13 cellular contexts compared by ENCODE assay signal in genomic region chr10:73797324-73798025, GRCh38. TPM values are rescaled to one million over a fixed set of nuclear protein-coding genes. Genes with fewer than 3 reads are reported as not detected.
DNase-seq lines count a peak whose midpoint lies in the region; ATAC-seq and TF ChIP-seq lines count a peak whose summit lies in the region.
"Had no signal": no experiment of that assay in that cellular context is flagged by ENCODE, and none has a peak within 500 bp of the region (broad histone marks: within the 10 kb centered on the region; RNA-seq: fewer than 3 reads in every experiment).

No MANE protein-coding gene starts in this region.

- no peak overlapping the region for H2BK12ac ChIP-seq in neuronal stem cell (ENCODE audit: low read length)

- H3K4me3 Mint-ChIP-seq in activated naive CD8-positive, alpha-beta T cell treated with anti-CD3 and anti-CD28 coated beads for 36 hours: no peak overlapping the region
- H3K4me3 Mint-ChIP-seq in activated naive CD8-positive, alpha-beta T cell treated with anti-CD3 and anti-CD28 coated beads, Interleukin-2, amount 50 U/mL, for 24 hours: no peak overlapping the region
- H3K4me3 Mint-ChIP-seq in effector memory CD8-positive, alpha-beta T cell: no peak overlapping the region

- H3K18ac ChIP-seq in neuronal stem cell (ENCODE audit: low read length): no peak overlapping the region

- H3K23ac ChIP-seq in neuronal stem cell (ENCODE audit: low read depth, low read length, poor library complexity): peak overlapping the region; percentile 61

- H2BK5ac ChIP-seq in neuronal stem cell (ENCODE audit: low read length): peak overlapping the region; percentile 70

- H3K27me3 Mint-ChIP-seq in activated naive CD8-positive, alpha-beta T cell treated with anti-CD3 and anti-CD28 coated beads for 36 hours: no peaks in the 10 kb centered on the region
- no peaks in the 10 kb centered on the region for H3K27me3 Mint-ChIP-seq in activated naive CD8-positive, alpha-beta T cell treated with anti-CD3 and anti-CD28 coated beads, Interleukin-2, amount 50 U/mL, for 24 hours
- no peaks in the 10 kb centered on the region for H3K27me3 Mint-ChIP-seq in effector memory CD8-positive, alpha-beta T cell

- H3K4me1 Mint-ChIP-seq in activated naive CD8-positive, alpha-beta T cell treated with anti-CD3 and anti-CD28 coated beads for 36 hours: no peaks in the 10 kb centered on the region
- no peaks in the 10 kb centered on the region for H3K4me1 Mint-ChIP-seq in activated naive CD8-positive, alpha-beta T cell treated with anti-CD3 and anti-CD28 coated beads, Interleukin-2, amount 50 U/mL, for 24 hours
- H3K4me1 Mint-ChIP-seq in effector memory CD8-positive, alpha-beta T cell (ENCODE audit: low read depth in 2 of 2): peaks cover 0 to 5% of the 10 kb centered on the region in 2 donors

- no peak overlapping the region for H2BK15ac ChIP-seq in neuronal stem cell (ENCODE audit: low read length)

- H3K4ac ChIP-seq in neuronal stem cell (ENCODE audit: low read length): no peak overlapping the region

- H3K4me3 ChIP-seq in neuronal stem cell (ENCODE audit: low read length in 2 of 2) (no peak overlapping the region), left lung (no peak overlapping the region)
- H3K4me3 ChIP-seq: HAP-1 had no signal

- H3K36me3 Mint-ChIP-seq in activated naive CD8-positive, alpha-beta T cell treated with anti-CD3 and anti-CD28 coated beads for 36 hours: peaks cover 4% of the 10 kb centered on the region
- peaks cover 31% of the 10 kb centered on the region for H3K36me3 Mint-ChIP-seq in activated naive CD8-positive, alpha-beta T cell treated with anti-CD3 and anti-CD28 coated beads, Interleukin-2, amount 50 U/mL, for 24 hours (ENCODE audit: low read depth)
- H3K36me3 Mint-ChIP-seq in effector memory CD8-positive, alpha-beta T cell (ENCODE audit: insufficient read depth): peaks cover 83% of the 10 kb centered on the region

- WGBS in neuronal stem cell (ENCODE audit: extremely low coverage in 2 of 2, insufficient read length in 2 of 2, insufficient replicate concordance in 1 of 2), 2 donors: no CpG with 5 or more reads among the region's 19 CpGs

- no peak overlapping the region for H2BK120ac ChIP-seq in neuronal stem cell (ENCODE audit: low read depth, low read length)

- no peak for DNase-seq in activated naive CD8-positive, alpha-beta T cell treated with anti-CD3 and anti-CD28 coated beads for 36 hours
- no peak for DNase-seq in activated naive CD8-positive, alpha-beta T cell treated with anti-CD3 and anti-CD28 coated beads, Interleukin-2, amount 50 U/mL, for 24 hours
- no peak for DNase-seq in effector memory CD8-positive, alpha-beta T cell
- no peak for DNase-seq in neuronal stem cell (ENCODE audit: low spot score)
- no peak for DNase-seq in NCI-H2227 treated with DMSO at 0.1 percent for 48 hours (lab: John Stamatoyannopoulos, UW)
- no peak for DNase-seq in left lung
- DNase-seq: AML-193, DMS79 treated with DMSO at 0.1 percent for 48 hours, NCI-H1436 treated with DMSO at 0.1 percent for 48 hours, NCI-H2081 treated with DMSO at 0.1 percent for 48 hours, NCI-H526 had no signal

- H3K4me1 ChIP-seq in neuronal stem cell (ENCODE audit: control insufficient read depth in 2 of 2, insufficient read depth in 1 of 2, low read depth in 1 of 2, low read length in 2 of 2) (no peaks in the 10 kb centered on the region), left lung (no peaks in the 10 kb centered on the region)
- H3K4me1 ChIP-seq: HAP-1 had no signal

- H2AFZ ChIP-seq in neuronal stem cell (ENCODE audit: low read length): no peak overlapping the region

- no peak overlapping the region for H4K8ac ChIP-seq in neuronal stem cell (ENCODE audit: low read depth, low read length)

- H3K79me1 ChIP-seq in neuronal stem cell (ENCODE audit: low read depth, low read length): peaks cover 4% of the 10 kb centered on the region

- H3K9ac ChIP-seq in neuronal stem cell (ENCODE audit: low read depth, low read length, poor library complexity): peak overlapping the region; percentile 36

- H4K91ac ChIP-seq in neuronal stem cell (ENCODE audit: low read depth, low read length, poor library complexity): no peak overlapping the region

- intact Hi-C loops in left lung (cut with DNase I): no loop called here

- no peak for ATAC-seq in activated naive CD8-positive, alpha-beta T cell treated with anti-CD3 and anti-CD28 coated beads, Interleukin-2, amount 50 U/mL, for 24 hours
- no peak for ATAC-seq in effector memory CD8-positive, alpha-beta T cell (replicated peaks)
- ATAC-seq in GM21825 (IDR thresholded peaks at IDR 0.05; ENCODE audit: unreplicated experiment) (no peak), left lung (no peak)

- H3K9me3 Mint-ChIP-seq in activated naive CD8-positive, alpha-beta T cell treated with anti-CD3 and anti-CD28 coated beads for 36 hours: no peaks in the 10 kb centered on the region
- H3K9me3 Mint-ChIP-seq in activated naive CD8-positive, alpha-beta T cell treated with anti-CD3 and anti-CD28 coated beads, Interleukin-2, amount 50 U/mL, for 24 hours: no peaks in the 10 kb centered on the region
- no peaks in the 10 kb centered on the region for H3K9me3 Mint-ChIP-seq in effector memory CD8-positive, alpha-beta T cell

- no peak overlapping the region for H3K27ac ChIP-seq in neuronal stem cell (replicated peaks; ENCODE audit: low read length)
- H3K27ac ChIP-seq in left lung: no peak overlapping the region

- no peaks in the 10 kb centered on the region for H3K27me3 ChIP-seq in neuronal stem cell (ENCODE audit: control insufficient read depth in 3 of 3, insufficient read depth in 3 of 3, low read depth in 1 of 3, low read length in 3 of 3)
- H3K27me3 ChIP-seq in left lung: no peaks in the 10 kb centered on the region

- peaks cover 59 to 95% of the 10 kb centered on the region in 2 donors for H3K36me3 ChIP-seq in neuronal stem cell (replicated peaks in 1 of 2; ENCODE audit: control insufficient read depth in 2 of 2, insufficient read depth in 2 of 2, low read length in 2 of 2)
- peaks cover 0 to 100% of the 10 kb centered on the region in 2 donors for H3K36me3 ChIP-seq in left lung

- no peak overlapping the region for H3K14ac ChIP-seq in neuronal stem cell (ENCODE audit: low read length)

- no peak overlapping the region for H3K4me2 ChIP-seq in neuronal stem cell (ENCODE audit: insufficient read depth, low read length, poor library complexity, severe bottlenecking)

- no peak overlapping the region for H2AK5ac ChIP-seq in neuronal stem cell (ENCODE audit: low read depth, low read length)

- peak overlapping the region; percentile 63 for H3K27ac Mint-ChIP-seq in activated naive CD8-positive, alpha-beta T cell treated with anti-CD3 and anti-CD28 coated beads for 36 hours
- no peak overlapping the region for H3K27ac Mint-ChIP-seq in activated naive CD8-positive, alpha-beta T cell treated with anti-CD3 and anti-CD28 coated beads, Interleukin-2, amount 50 U/mL, for 24 hours
- H3K27ac Mint-ChIP-seq in effector memory CD8-positive, alpha-beta T cell: peak overlapping the region; percentile 4 to 85

- peaks cover 0 to 6% of the 10 kb centered on the region in 2 donors for H3K9me3 ChIP-seq in neuronal stem cell (replicated peaks in 1 of 2; ENCODE audit: control insufficient read depth in 2 of 2, insufficient read depth in 1 of 2, low read depth in 1 of 2, low read length in 2 of 2)
- H3K9me3 ChIP-seq in left lung: no peaks in the 10 kb centered on the region
- H3K9me3 ChIP-seq: HAP-1 had no signal

- no peak for TF ChIP-seq CTCF in left lung (IDR thresholded peaks at IDR 0.05)

RNA-seq across cellular contexts. Expression of gene ZSWIM8, which starts 12.1 kb away (rescaled TPM):
- total RNA-seq in activated naive CD8-positive, alpha-beta T cell treated with anti-CD3 and anti-CD28 coated beads for 36 hours: 10 to 100 TPM; 31.0 to 35.5 TPM
- polyA plus RNA-seq in neuronal stem cell (2013, experiment 1 of 2): 39.1 TPM
- 45.8 TPM for polyA plus RNA-seq in neuronal stem cell (2013, experiment 2 of 2)
- total RNA-seq in left lung: 100 to 1,000 TPM; 103 to 112 TPM

RNA-seq across cellular contexts. Expression of gene NDST2, which starts 13.9 kb away (rescaled TPM):
- 10 to 100 TPM; 45.9 to 49.7 TPM for total RNA-seq in activated naive CD8-positive, alpha-beta T cell treated with anti-CD3 and anti-CD28 coated beads for 36 hours
- polyA plus RNA-seq in neuronal stem cell (2013, experiment 1 of 2): 14.3 TPM
- 14.9 TPM for polyA plus RNA-seq in neuronal stem cell (2013, experiment 2 of 2)
- 10 to 100 TPM; 24.1 to 32.2 TPM for total RNA-seq in left lung

RNA-seq across cellular contexts. Expression of gene CHCHD1, which starts 15.6 kb away (rescaled TPM):
- total RNA-seq in activated naive CD8-positive, alpha-beta T cell treated with anti-CD3 and anti-CD28 coated beads for 36 hours: 10 to 100 TPM; 34.8 to 38.6 TPM
- polyA plus RNA-seq in neuronal stem cell (2013, experiment 1 of 2): 123 TPM
- 123 TPM for polyA plus RNA-seq in neuronal stem cell (2013, experiment 2 of 2)
- total RNA-seq in left lung: 10 to 100 TPM; 24.8 to 27.5 TPM

RNA-seq across cellular contexts. Expression of gene SEC24C, which starts 53.3 kb away (rescaled TPM):
- 10 to 100 TPM; 74.6 to 74.9 TPM for total RNA-seq in activated naive CD8-positive, alpha-beta T cell treated with anti-CD3 and anti-CD28 coated beads for 36 hours
- 32.8 TPM for polyA plus RNA-seq in neuronal stem cell (2013, experiment 1 of 2)
- 33.4 TPM for polyA plus RNA-seq in neuronal stem cell (2013, experiment 2 of 2)
- 10 to 100 TPM; 86.6 to 88.1 TPM for total RNA-seq in left lung
